In genomic region chr1:37701051-37701450, GRCh38 we compare ENCODE assay signal across 20 cellular contexts. TPM values are rescaled to one million over a fixed set of nuclear protein-coding genes. Genes with fewer than 3 reads are reported as not detected.
A peak's percentile ranks its signal among the peaks of the same experiment; 100 is the strongest.
DNase-seq lines count a peak whose midpoint lies in the region; ATAC-seq, FAIRE-seq and TF ChIP-seq lines count a peak whose summit lies in the region.
"Had no signal": no experiment of that assay in that cellular context is flagged by ENCODE, and none has a peak within 500 bp of the region (broad histone marks: within the 10 kb centered on the region; RNA-seq: fewer than 3 reads in every experiment).

No MANE protein-coding gene starts in this region.

- CTCF ChIA-PET in CD8-positive, alpha-beta memory T cell (lab: Charles Lee) = no interaction called here

- peaks cover 0 to 4% (median 4%) of the 10 kb centered on the region in 3 donors for H3K36me3 Mint-ChIP-seq in CD8-positive, alpha-beta memory T cell

- H3K36me3 ChIP-seq in kidney (ENCODE audit: control insufficient read depth in 1 of 2, insufficient read depth in 2 of 2, low read length in 2 of 2) = no peaks in the 10 kb centered on the region
- no peaks in the 10 kb centered on the region for H3K36me3 ChIP-seq in CD8-positive, alpha-beta memory T cell (ENCODE audit: insufficient read depth, low read length)

- FAIRE-seq in kidney (lab: Jason Lieb, UNC) = no peak
- FAIRE-seq: A204.1, D721Med, G401.6, GM12891, H1 had no signal

- no peak for ATAC-seq in HG03139 (IDR thresholded peaks at IDR 0.05; ENCODE audit: unreplicated experiment)

- TF ChIP-seq CTCF in kidney (IDR thresholded peaks at IDR 0.05; ENCODE audit: borderline replicate concordance, extremely low read depth, insufficient read depth) = no peak
- TF ChIP-seq CTCF in dorsolateral prefrontal cortex (IDR thresholded peaks at IDR 0.05 in 54 of 56, conservative IDR thresholded peaks at IDR 0.05 in 2 of 56; ENCODE audit: low read depth in 1 of 56, partially characterized antibody in 56 of 56) = no peak

- no peak overlapping the region for H3K4me3 ChIP-seq in kidney (ENCODE audit: low read length in 2 of 2)
- H3K4me3 ChIP-seq in dorsolateral prefrontal cortex = no peak overlapping the region
- no peak overlapping the region for H3K4me3 ChIP-seq in CD8-positive, alpha-beta memory T cell (ENCODE audit: low read length)
- H3K4me3 ChIP-seq: HAP-1 had no signal

- H3K4me1 Mint-ChIP-seq in CD8-positive, alpha-beta memory T cell = peaks cover 12 to 22% (median 19%) of the 10 kb centered on the region in 3 donors
- H3K4me1 Mint-ChIP-seq: B cell had no signal

- DNase-seq in NCI-H226 (peak; percentile 52), amniotic epithelial cell (ENCODE audit: low read depth) (peak; percentile 70), kidney (peak; percentile 10), posterior vena cava (ENCODE audit: low spot score) (peak; percentile 37), dorsolateral prefrontal cortex (no peak)
- no peak for DNase-seq in CD8-positive, alpha-beta memory T cell
- DNase-seq: C1 segment of cervical spinal cord; CD4-positive, alpha-beta T cell; DMS153; DMS79 treated with DMSO at 0.1 percent for 48 hours; EL; HFFc6 had no signal

- no peak overlapping the region for H3K4me3 Mint-ChIP-seq in CD8-positive, alpha-beta memory T cell
- H3K4me3 Mint-ChIP-seq: B cell; CD4-positive, alpha-beta T cell; HFFc6 had no signal

- H3K27ac Mint-ChIP-seq in CD8-positive, alpha-beta memory T cell = peak overlapping the region in 1 of 8 donors; percentile 2
- H3K27ac Mint-ChIP-seq: B cell; CD4-positive, alpha-beta T cell; HFFc6 had no signal

- no peak overlapping the region for H3K9ac ChIP-seq in kidney (ENCODE audit: low read length in 2 of 2)

- no peaks in the 10 kb centered on the region for H3K4me1 ChIP-seq in kidney (ENCODE audit: control insufficient read depth in 1 of 2, insufficient read depth in 1 of 2, low read depth in 1 of 2, low read length in 2 of 2)
- H3K4me1 ChIP-seq in CD8-positive, alpha-beta memory T cell (ENCODE audit: insufficient read depth, low read length) = no peaks in the 10 kb centered on the region
- H3K4me1 ChIP-seq: HAP-1 had no signal

- POLR2A ChIA-PET in CD8-positive, alpha-beta memory T cell (lab: Charles Lee) = no interaction called here

- H3K27ac ChIP-seq in kidney (ENCODE audit: low read depth in 2 of 2, low read length in 2 of 2) (no peak overlapping the region), dorsolateral prefrontal cortex (no peak overlapping the region)
- H3K27ac ChIP-seq in CD8-positive, alpha-beta memory T cell (ENCODE audit: low read depth, low read length) = no peak overlapping the region

- H3K27me3 ChIP-seq in dorsolateral prefrontal cortex = no peaks in the 10 kb centered on the region
- H3K27me3 ChIP-seq in CD8-positive, alpha-beta memory T cell (ENCODE audit: insufficient read depth, low read length, poor library complexity, severe bottlenecking) = no peaks in the 10 kb centered on the region

- H3K27me3 Mint-ChIP-seq in CD8-positive, alpha-beta memory T cell = no peaks in the 10 kb centered on the region
- H3K27me3 Mint-ChIP-seq: B cell; CD4-positive, alpha-beta T cell had no signal

- H3K9me3 Mint-ChIP-seq in CD8-positive, alpha-beta memory T cell = no peaks in the 10 kb centered on the region
- H3K9me3 Mint-ChIP-seq: CD4-positive, alpha-beta T cell; HFFc6 had no signal

- intact Hi-C loops in kidney (cut with DNase I) = no loop called here
- intact Hi-C loops in posterior vena cava (cut with DNase I) = no loop called here
- intact Hi-C loops in dorsolateral prefrontal cortex (cut with DNase I) = no loop called here

- no peaks in the 10 kb centered on the region for H3K9me3 ChIP-seq in kidney (ENCODE audit: control insufficient read depth in 1 of 2, low read length in 2 of 2)
- H3K9me3 ChIP-seq in CD8-positive, alpha-beta memory T cell (ENCODE audit: low read length) = no peaks in the 10 kb centered on the region
- H3K9me3 ChIP-seq: HAP-1 had no signal

RNA-seq across cellular contexts. Expression of gene CDCA8, which starts 8.7 kb away (rescaled TPM):
- total RNA-seq in kidney = 1.0 TPM
- polyA plus RNA-seq in kidney (ENCODE audit: insufficient read depth, low read depth, low replicate concordance) = 0.71 TPM
- under 1 TPM; 0.42 to 0.48 TPM for total RNA-seq in posterior vena cava
- total RNA-seq in dorsolateral prefrontal cortex = 1 to 10 TPM in 51 of 120 experiments, under 1 TPM in 69; 0.30 to 1.9 (median 0.93) TPM
- total RNA-seq in CD8-positive, alpha-beta memory T cell = 10 to 100 TPM; 37.4 to 39.6 TPM
- polyA plus RNA-seq in CD8-positive, alpha-beta memory T cell = 2.4 TPM

Comparison
In these comparisons a context has a peak if more than half of its experiments do, and no peak if none do; other contexts are left out.
1. DNase-seq: peak in NCI-H226 (single experiment), amniotic epithelial cell (single experiment), kidney (single experiment) and posterior vena cava (single experiment); none in dorsolateral prefrontal cortex (0 of 10) and CD8-positive, alpha-beta memory T cell (0 of 5).
2. RNA of gene CDCA8, which starts 8.7 kb away (total RNA-seq): 37.4 to 39.6 TPM in CD8-positive, alpha-beta memory T cell; 1.0 TPM in kidney (single experiment), 0.30 to 1.9 TPM in dorsolateral prefrontal cortex and 0.42 to 0.48 TPM in posterior vena cava; every median in the first group is over 10 times any median in the second.